Comparison of ENCODE assay signal across 11 cellular contexts in the genomic region with DNA sequence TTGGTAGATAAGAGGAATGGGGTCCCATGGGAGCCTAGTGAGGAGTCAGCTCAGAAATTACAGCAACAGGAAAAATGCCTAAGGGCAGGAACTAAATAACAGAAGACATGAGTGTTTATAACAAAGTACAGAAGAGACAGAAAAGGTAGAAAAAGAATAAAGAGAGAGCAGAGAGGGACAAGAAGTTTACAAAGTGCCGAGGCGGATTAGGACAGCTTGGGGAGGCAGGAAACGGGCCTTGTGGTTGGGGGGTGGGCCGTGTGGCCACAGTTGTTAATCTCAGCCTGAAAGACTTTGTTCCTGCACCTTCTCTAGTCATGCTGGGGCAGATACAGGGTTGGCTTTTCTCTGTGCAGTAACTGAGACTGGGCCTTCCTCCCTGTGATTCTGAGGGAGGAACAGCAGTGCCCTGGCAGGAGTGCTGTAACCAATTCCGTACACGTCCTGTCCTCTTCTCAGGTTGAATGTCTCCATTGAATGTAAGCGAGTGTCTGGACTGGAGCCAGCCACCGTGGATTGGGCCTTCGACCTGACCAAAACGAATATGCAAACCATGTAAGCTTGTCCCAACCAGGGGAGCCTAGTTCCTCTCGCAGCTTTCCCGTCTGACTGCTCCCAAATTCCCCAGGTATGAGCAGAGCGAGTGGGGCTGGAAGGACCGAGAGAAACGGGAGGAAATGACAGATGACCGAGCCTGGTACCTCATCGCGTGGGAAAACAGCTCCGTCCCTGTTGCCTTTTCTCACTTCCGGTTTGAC. TPM values are rescaled to one million over a fixed set of nuclear protein-coding genes. Genes with fewer than 3 reads are reported as not detected.
A peak's percentile ranks its signal among the peaks of the same experiment; 100 is the strongest.
DNase-seq lines count a peak whose midpoint lies in the region; ATAC-seq and TF ChIP-seq lines count a peak whose summit lies in the region.
"Had no signal": no experiment of that assay in that cellular context is flagged by ENCODE, and none has a peak within 500 bp of the region (broad histone marks: within the 10 kb centered on the region; RNA-seq: fewer than 3 reads in every experiment).

No MANE protein-coding gene starts in this region.

- peaks cover 10% of the 10 kb centered on the region for H3K36me3 Mint-ChIP-seq in activated naive CD4-positive, alpha-beta T cell treated with anti-CD3 and anti-CD28 coated beads for 36 hours (ENCODE audit: low read depth)
- H3K36me3 Mint-ChIP-seq in effector memory CD8-positive, alpha-beta T cell (ENCODE audit: insufficient read depth), result peaks cover 26% of the 10 kb centered on the region

- peaks cover 20% of the 10 kb centered on the region for H3K4me1 Mint-ChIP-seq in activated naive CD4-positive, alpha-beta T cell treated with anti-CD3 and anti-CD28 coated beads for 36 hours (ENCODE audit: low read depth)
- H3K4me1 Mint-ChIP-seq in effector memory CD8-positive, alpha-beta T cell (ENCODE audit: low read depth in 2 of 2), result peaks cover 31 to 32% of the 10 kb centered on the region in 2 donors

- TF ChIP-seq CTCF in upper lobe of right lung (IDR thresholded peaks at IDR 0.05), result no peak

- peak overlapping the region; percentile 26 for H3K27ac Mint-ChIP-seq in activated naive CD4-positive, alpha-beta T cell treated with anti-CD3 and anti-CD28 coated beads for 36 hours
- H3K27ac Mint-ChIP-seq in effector memory CD8-positive, alpha-beta T cell, result peak overlapping the region; percentile 66 to 76

- no peaks in the 10 kb centered on the region for H3K27me3 ChIP-seq in upper lobe of right lung
- H3K27me3 ChIP-seq: ovary had no signal

- H3K4me3 Mint-ChIP-seq in activated naive CD4-positive, alpha-beta T cell treated with anti-CD3 and anti-CD28 coated beads for 36 hours, result no peak overlapping the region
- peak overlapping the region; percentile 54 to 69 for H3K4me3 Mint-ChIP-seq in effector memory CD8-positive, alpha-beta T cell

- no peaks in the 10 kb centered on the region for H3K9me3 Mint-ChIP-seq in activated naive CD4-positive, alpha-beta T cell treated with anti-CD3 and anti-CD28 coated beads for 36 hours
- H3K9me3 Mint-ChIP-seq in effector memory CD8-positive, alpha-beta T cell, result no peaks in the 10 kb centered on the region

- CTCF ChIA-PET in activated naive CD4-positive, alpha-beta T cell treated with anti-CD3 and anti-CD28 coated beads for 36 hours (lab: Charles Lee), result interaction anchor here (0.6 to 2.5 kb wide), 2 partner anchors 115 to 362 kb away, joined by 3 to 22 read pairs; no protein-coding TSS in a partner anchor

- DNase-seq in activated naive CD4-positive, alpha-beta T cell treated with anti-CD3 and anti-CD28 coated beads for 36 hours, result peak; percentile 60
- DNase-seq in activated naive CD4-positive, alpha-beta T cell (lab: John Stamatoyannopoulos, UW), result no peak
- DNase-seq in SKM-1 treated with dmso at 0.1 percent for 144 hours (lab: John Stamatoyannopoulos, UW; ENCODE audit: unreplicated experiment) (peak; percentile 46), upper lobe of right lung (no peak), left ventricle myocardium superior (no peak), Ammon's horn (ENCODE audit: low spot score) (no peak)
- DNase-seq in effector memory CD8-positive, alpha-beta T cell, result peak; percentile 25 to 42 (median 30)
- DNase-seq: hypothalamus, NCI-H1092, ovary had no signal

- ATAC-seq in effector memory CD8-positive, alpha-beta T cell (replicated peaks), result peak; percentile 89
- ATAC-seq in upper lobe of right lung (peak; percentile 39), left ventricle myocardium superior (no peak), GM19351 (IDR thresholded peaks at IDR 0.05; ENCODE audit: unreplicated experiment) (no peak)

- no peak overlapping the region for H3K4me3 ChIP-seq in upper lobe of right lung
- H3K4me3 ChIP-seq: ovary had no signal

- intact Hi-C loops in activated naive CD4-positive, alpha-beta T cell treated with anti-CD3 and anti-CD28 coated beads for 36 hours (cut with micrococcal nuclease), result no loop called here
- intact Hi-C loops in upper lobe of right lung (cut with DNase I), result no loop called here
- intact Hi-C loops in left ventricle myocardium superior (cut with micrococcal nuclease), result no loop called here

- peaks cover 35% of the 10 kb centered on the region for H3K36me3 ChIP-seq in upper lobe of right lung
- H3K36me3 ChIP-seq: ovary had no signal

- H3K4me1 ChIP-seq in upper lobe of right lung, result no peaks in the 10 kb centered on the region

- H3K9me3 ChIP-seq in upper lobe of right lung, result no peaks in the 10 kb centered on the region
- H3K9me3 ChIP-seq: ovary had no signal

- H3K27me3 Mint-ChIP-seq in activated naive CD4-positive, alpha-beta T cell treated with anti-CD3 and anti-CD28 coated beads for 36 hours (ENCODE audit: low read depth), result no peaks in the 10 kb centered on the region
- no peaks in the 10 kb centered on the region for H3K27me3 Mint-ChIP-seq in effector memory CD8-positive, alpha-beta T cell

- no peak overlapping the region for H3K27ac ChIP-seq in upper lobe of right lung
- H3K27ac ChIP-seq: ovary had no signal

RNA-seq across cellular contexts. Expression of gene NAA40, which starts 13.2 kb away (rescaled TPM):
- total RNA-seq in activated naive CD4-positive, alpha-beta T cell treated with anti-CD3 and anti-CD28 coated beads for 36 hours, result 10 to 100 TPM; 10.3 to 13.2 TPM
- total RNA-seq in upper lobe of right lung (15.7 TPM), left ventricle myocardium superior (26.5 TPM)

RNA-seq across cellular contexts. Expression of gene COX8A, which starts 22.5 kb away (rescaled TPM):
- total RNA-seq in activated naive CD4-positive, alpha-beta T cell treated with anti-CD3 and anti-CD28 coated beads for 36 hours, result 100 to 1,000 TPM; 669 to 675 TPM
- total RNA-seq in upper lobe of right lung (199 TPM), left ventricle myocardium superior (1,107 TPM)

RNA-seq across cellular contexts. Expression of gene OTUB1, which starts 34.3 kb away (rescaled TPM):
- 10 to 100 TPM; 61.9 to 63.0 TPM for total RNA-seq in activated naive CD4-positive, alpha-beta T cell treated with anti-CD3 and anti-CD28 coated beads for 36 hours
- total RNA-seq in upper lobe of right lung (60.6 TPM), left ventricle myocardium superior (54.4 TPM)

RNA-seq across cellular contexts. Expression of gene RCOR2, which starts 35.0 kb away (rescaled TPM):
- total RNA-seq in activated naive CD4-positive, alpha-beta T cell treated with anti-CD3 and anti-CD28 coated beads for 36 hours, result under 1 TPM; 0.17 to 0.19 TPM
- total RNA-seq in upper lobe of right lung (0.69 TPM), left ventricle myocardium superior (14.5 TPM)

Comparison
In these comparisons a context has a peak if more than half of its experiments do, and no peak if none do; other contexts are left out.
1. DNase-seq: peak in activated naive CD4-positive, alpha-beta T cell treated with anti-CD3 and anti-CD28 coated beads for 36 hours (single experiment), SKM-1 treated with dmso at 0.1 percent for 144 hours (single experiment) and effector memory CD8-positive, alpha-beta T cell (3 of 3); none in activated naive CD4-positive, alpha-beta T cell (0 of 4), upper lobe of right lung (single experiment), left ventricle myocardium superior (single experiment) and Ammon's horn (single experiment).
2. ATAC-seq: peak in effector memory CD8-positive, alpha-beta T cell (single experiment) and upper lobe of right lung (single experiment); none in left ventricle myocardium superior (single experiment) and GM19351 (single experiment).